9 cellular contexts compared by ENCODE assay signal in the genomic region with DNA sequence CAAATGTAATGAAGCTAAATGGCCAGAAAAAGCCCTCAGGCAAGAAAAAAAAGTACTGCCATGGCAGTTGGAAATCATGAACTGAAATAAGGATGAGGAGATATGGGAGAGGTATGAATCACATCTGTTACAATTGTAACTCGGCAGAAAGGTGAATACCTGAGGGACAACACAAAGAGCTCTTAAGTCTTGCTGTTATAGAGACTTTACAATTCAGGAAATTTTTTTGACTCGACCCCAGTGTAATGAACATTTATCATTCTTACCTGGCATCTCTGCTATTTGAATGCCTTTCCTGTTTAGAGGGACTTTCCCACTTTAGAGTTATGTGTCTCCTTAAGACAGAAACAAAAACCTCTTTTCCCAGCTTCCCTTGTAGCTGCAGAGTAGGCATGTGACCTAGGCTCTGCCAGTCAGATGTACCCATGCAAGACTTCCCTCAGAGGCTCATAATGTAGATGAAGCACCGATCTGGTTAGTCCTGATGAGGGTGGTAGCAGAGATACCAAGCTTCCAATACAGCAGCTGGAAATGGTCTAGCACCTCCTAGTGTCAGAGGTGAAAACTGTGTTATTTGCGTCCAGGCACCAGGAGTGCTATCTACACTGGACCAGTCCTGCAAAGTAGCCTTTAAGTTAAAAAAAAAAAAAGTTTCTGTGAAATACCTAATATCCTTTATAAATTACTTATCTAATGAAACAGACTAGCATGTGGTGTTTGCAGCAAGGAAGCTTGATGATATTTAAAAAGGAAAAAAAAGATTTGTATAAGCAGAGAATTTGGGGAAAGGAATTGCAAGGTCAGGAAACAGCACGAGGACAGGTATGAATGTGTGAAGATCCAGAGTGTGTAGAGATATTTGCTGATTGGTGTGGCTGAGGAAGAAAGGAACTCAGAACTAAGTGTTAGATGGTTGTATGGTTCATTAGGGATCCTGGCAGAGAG.
A peak's percentile ranks its signal among the peaks of the same experiment; 100 is the strongest.
DNase-seq lines count a peak whose midpoint lies in the region; ATAC-seq and TF ChIP-seq lines count a peak whose summit lies in the region.
"Had no signal": no experiment of that assay in that cellular context is flagged by ENCODE, and none has a peak within 500 bp of the region (broad histone marks: within the 10 kb centered on the region; RNA-seq: fewer than 3 reads in every experiment).

No MANE protein-coding gene starts in this region.

- no peak overlapping the region for H2AFZ ChIP-seq in OCI-LY3 (ENCODE audit: low read depth, low read length)

- DNase-seq in A673 (ENCODE audit: low spot score) (peak; percentile 33), GM10266 (ENCODE audit: extremely low spot score) (no peak), germinal center (ENCODE audit: low spot score) (peak; percentile 40), NCI-H748 (lab: John Stamatoyannopoulos, UW; ENCODE audit: unreplicated experiment) (no peak), NCI-H146 treated with DMSO at 0.1 percent for 48 hours (lab: John Stamatoyannopoulos, UW; ENCODE audit: unreplicated experiment) (no peak)

- CTCF ChIA-PET in A673 (lab: Charles Lee), result interaction anchor here (0.6 kb wide), 1 partner anchor 226 kb away, joined by 4 read pairs; no protein-coding TSS in a partner anchor

- H3K27ac ChIP-seq in A673 (ENCODE audit: low read depth, low read length, poor library complexity, severe bottlenecking), result no peak overlapping the region
- no peak overlapping the region for H3K27ac ChIP-seq in OCI-LY3 (ENCODE audit: low read length)
- H3K27ac ChIP-seq: SJSA1 had no signal

- H3K9ac ChIP-seq in OCI-LY3 (ENCODE audit: low read length), result no peak overlapping the region

- no peaks in the 10 kb centered on the region for H3K9me3 ChIP-seq in A673 (ENCODE audit: low read depth, low read length, poor library complexity, severe bottlenecking)
- H3K9me3 ChIP-seq in OCI-LY3 (ENCODE audit: insufficient read depth, low read length), result no peaks in the 10 kb centered on the region
- H3K9me3 ChIP-seq: SJSA1 had no signal

- intact Hi-C loops in A673 (cut with micrococcal nuclease; ENCODE audit: unreplicated experiment), result no loop called here

- H3K36me3 ChIP-seq in A673 (ENCODE audit: insufficient read depth, low read length, poor library complexity, severe bottlenecking) (no peaks in the 10 kb centered on the region), OCI-LY3 (replicated peaks; ENCODE audit: low read depth, low read length) (no peaks in the 10 kb centered on the region)
- H3K36me3 ChIP-seq: SJSA1 had no signal

- no peak overlapping the region for H3K4me2 ChIP-seq in OCI-LY3 (ENCODE audit: low read length)

- ATAC-seq in HG03159 (IDR thresholded peaks at IDR 0.05; ENCODE audit: unreplicated experiment) (no peak), GM18519 (IDR thresholded peaks at IDR 0.05; ENCODE audit: low FRiP score, unreplicated experiment) (no peak)

- H3K4me3 ChIP-seq in A673 (ENCODE audit: low read depth, low read length, poor library complexity, severe bottlenecking), result no peak overlapping the region
- H3K4me3 ChIP-seq in OCI-LY3 (ENCODE audit: low read length), result no peak overlapping the region
- H3K4me3 ChIP-seq: SJSA1 had no signal

- H4K20me1 ChIP-seq in OCI-LY3 (ENCODE audit: insufficient read depth, low read length), result no peaks in the 10 kb centered on the region

- TF ChIP-seq CTCF in A673 (conservative IDR thresholded peaks at IDR 0.05; ENCODE audit: low read depth, low read length), result peak; percentile 65
- TF ChIP-seq CTCF in GM10266 (IDR thresholded peaks at IDR 0.05; ENCODE audit: control insufficient read depth, insufficient read depth, low read depth, missing control alignments), result peak; percentile 26
- TF ChIP-seq CTCF in OCI-LY3 (IDR thresholded peaks at IDR 0.05; ENCODE audit: low read depth, low read length), result peak; percentile 32

- no TSS peak for BruUV-seq in A673 (replicated peaks; lab: Mats Ljungman, UMichigan)

- H3K4me1 ChIP-seq in A673 (ENCODE audit: insufficient read depth, low read length, poor library complexity, severe bottlenecking), result no peaks in the 10 kb centered on the region
- 0 out of 2 replicates have a peak, but pooled peaks cover 3% of the 10 kb centered on the region for H3K4me1 ChIP-seq in OCI-LY3 (ENCODE audit: low read length)

- POLR2A ChIA-PET in A673 (lab: Charles Lee; ENCODE audit: low non-redundant PET), result no interaction called here

- H3K27me3 ChIP-seq in A673 (replicated peaks; ENCODE audit: insufficient read depth, low read depth, low read length, poor library complexity), result no peaks in the 10 kb centered on the region
- H3K27me3 ChIP-seq in OCI-LY3 (ENCODE audit: low read depth, low read length), result no peaks in the 10 kb centered on the region

- no peaks in the 10 kb centered on the region for H3K79me2 ChIP-seq in OCI-LY3 (ENCODE audit: low read length)

Comparison
In these comparisons a context has a peak if more than half of its experiments do, and no peak if none do; other contexts are left out.
1. DNase-seq: peak in A673 (single experiment) and germinal center (single experiment); none in GM10266 (single experiment), NCI-H748 (single experiment) and NCI-H146 treated with DMSO at 0.1 percent for 48 hours (single experiment).
2. Peak in every context shown above with its lines, with median percentiles within 50 percentile points of each other: CTCF ChIP-seq.